1 cellular context compared by ENCODE assay signal in the genomic region with DNA sequence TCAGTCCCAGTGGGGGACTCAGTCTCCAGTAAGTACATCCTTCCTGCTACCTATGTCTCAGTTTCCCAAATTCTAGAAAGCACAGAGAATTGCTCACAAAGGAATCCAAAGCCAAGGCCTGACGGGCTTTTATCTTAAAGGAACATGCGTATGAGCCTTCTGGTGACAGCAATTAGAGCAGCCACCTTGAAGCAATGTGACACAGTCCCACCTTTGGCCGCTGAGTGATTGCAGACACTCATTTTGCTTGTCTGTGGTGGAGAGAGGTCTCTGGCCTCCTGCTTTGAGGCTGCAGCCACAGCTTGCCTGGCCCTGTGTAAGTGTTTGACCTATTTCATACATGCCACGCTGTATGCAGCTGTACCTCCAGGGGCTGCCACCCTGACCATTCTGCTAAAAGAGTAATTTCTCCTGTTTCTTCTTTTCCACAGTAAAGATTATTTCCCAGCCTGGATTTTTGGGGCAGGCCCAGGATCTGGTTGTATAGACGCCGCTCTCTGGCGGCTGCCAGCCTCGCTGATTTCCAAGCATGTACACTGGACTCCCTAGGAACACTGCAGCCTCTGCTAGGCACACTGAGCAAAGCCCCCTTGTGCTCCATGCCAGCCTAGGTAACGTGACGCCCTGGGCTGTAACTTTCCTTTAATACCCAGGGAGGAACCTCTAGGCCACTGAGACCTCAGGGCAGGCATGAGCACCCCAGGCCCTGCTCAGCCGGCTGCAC.
TF ChIP-seq lines count a peak whose summit lies in the region.

No MANE protein-coding gene starts in this region.

TF ChIP-seq in K562, 482 proteins besides CTCF, POLR2A, EP300 and RAD21:
- TF ChIP-seq NFE2 (IDR thresholded peaks at IDR 0.05; ENCODE audit: low read depth): no peak
- TF ChIP-seq SP1 (CRISPR knock-in tag; IDR thresholded peaks at IDR 0.05): 0 out of 2 replicates have a peak, but pooled peaks have one; percentile 18
- TF ChIP-seq STAT5A (IDR thresholded peaks at IDR 0.05; ENCODE audit: borderline replicate concordance, low read length): peak; percentile 32; the same call in 1 of the 2 replicates
- TF ChIP-seq KHSRP (IDR thresholded peaks at IDR 0.05): no peak
- TF ChIP-seq, protein P1, sequence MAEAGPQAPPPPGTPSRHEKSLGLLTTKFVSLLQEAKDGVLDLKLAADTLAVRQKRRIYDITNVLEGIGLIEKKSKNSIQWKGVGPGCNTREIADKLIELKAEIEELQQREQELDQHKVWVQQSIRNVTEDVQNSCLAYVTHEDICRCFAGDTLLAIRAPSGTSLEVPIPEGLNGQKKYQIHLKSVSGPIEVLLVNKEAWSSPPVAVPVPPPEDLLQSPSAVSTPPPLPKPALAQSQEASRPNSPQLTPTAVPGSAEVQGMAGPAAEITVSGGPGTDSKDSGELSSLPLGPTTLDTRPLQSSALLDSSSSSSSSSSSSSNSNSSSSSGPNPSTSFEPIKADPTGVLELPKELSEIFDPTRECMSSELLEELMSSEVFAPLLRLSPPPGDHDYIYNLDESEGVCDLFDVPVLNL (CRISPR knock-in tag; IDR thresholded peaks at IDR 0.05; ENCODE audit: low read depth): no peak
- no peak for TF ChIP-seq HIVEP1 (CRISPR knock-in tag; IDR thresholded peaks at IDR 0.05)
- TF ChIP-seq HEY1 (CRISPR knock-in tag; IDR thresholded peaks at IDR 0.05; ENCODE audit: borderline replicate concordance): no peak
- peak; percentile 38 for TF ChIP-seq ZFX (CRISPR knock-in tag; IDR thresholded peaks at IDR 0.05)
- TF ChIP-seq CBFA2T3 (IDR thresholded peaks at IDR 0.05): peak; percentile 86
- TF ChIP-seq, protein P2, sequence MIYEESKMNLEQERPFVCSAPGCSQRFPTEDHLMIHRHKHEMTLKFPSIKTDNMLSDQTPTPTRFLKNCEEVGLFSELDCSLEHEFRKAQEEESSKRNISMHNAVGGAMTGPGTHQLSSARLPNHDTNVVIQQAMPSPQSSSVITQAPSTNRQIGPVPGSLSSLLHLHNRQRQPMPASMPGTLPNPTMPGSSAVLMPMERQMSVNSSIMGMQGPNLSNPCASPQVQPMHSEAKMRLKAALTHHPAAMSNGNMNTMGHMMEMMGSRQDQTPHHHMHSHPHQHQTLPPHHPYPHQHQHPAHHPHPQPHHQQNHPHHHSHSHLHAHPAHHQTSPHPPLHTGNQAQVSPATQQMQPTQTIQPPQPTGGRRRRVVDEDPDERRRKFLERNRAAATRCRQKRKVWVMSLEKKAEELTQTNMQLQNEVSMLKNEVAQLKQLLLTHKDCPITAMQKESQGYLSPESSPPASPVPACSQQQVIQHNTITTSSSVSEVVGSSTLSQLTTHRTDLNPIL (CRISPR knock-in tag; IDR thresholded peaks at IDR 0.05): no peak
- TF ChIP-seq ZNF165 (CRISPR knock-in tag; IDR thresholded peaks at IDR 0.05; ENCODE audit: borderline replicate concordance): no peak
- TF ChIP-seq SMARCB1 (IDR thresholded peaks at IDR 0.05; ENCODE audit: insufficient read length, low read depth): no peak
- TF ChIP-seq POLR2G (IDR thresholded peaks at IDR 0.05; ENCODE audit: low read depth, low read length): peak; percentile 57; the same call in 1 of the 2 replicates
- no peak for TF ChIP-seq RBM17 (IDR thresholded peaks at IDR 0.05; ENCODE audit: borderline replicate concordance, low read depth, low read length)
- TF ChIP-seq CHCHD3 (CRISPR knock-in tag; IDR thresholded peaks at IDR 0.05): no peak
- peak; percentile 67 for TF ChIP-seq MEIS2 (IDR thresholded peaks at IDR 0.05; ENCODE audit: partially characterized antibody)
- TF ChIP-seq ZNF316 (IDR thresholded peaks at IDR 0.05): no peak
- TF ChIP-seq POLR2AphosphoS5 (IDR thresholded peaks at IDR 0.05; ENCODE audit: control insufficient read depth, insufficient read depth, low read depth, low read length): peak; percentile 79
- TF ChIP-seq SMAD4 (CRISPR knock-in tag; conservative IDR thresholded peaks at IDR 0.05): 0 out of 2 replicates have a peak, but pooled peaks have one; percentile 10
- TF ChIP-seq ZSCAN32 (CRISPR knock-in tag; IDR thresholded peaks at IDR 0.05): 0 out of 2 replicates have a peak, but pooled peaks have one; percentile 16
- no peak for TF ChIP-seq ZC3H8 (IDR thresholded peaks at IDR 0.05)
- TF ChIP-seq ZKSCAN8 (CRISPR knock-in tag; IDR thresholded peaks at IDR 0.05): 0 out of 2 replicates have a peak, but pooled peaks have one; percentile 19
- TF ChIP-seq CXXC5 (CRISPR knock-in tag; IDR thresholded peaks at IDR 0.05): 0 out of 2 replicates have a peak, but pooled peaks have one; percentile 4
- TF ChIP-seq, protein P3, sequence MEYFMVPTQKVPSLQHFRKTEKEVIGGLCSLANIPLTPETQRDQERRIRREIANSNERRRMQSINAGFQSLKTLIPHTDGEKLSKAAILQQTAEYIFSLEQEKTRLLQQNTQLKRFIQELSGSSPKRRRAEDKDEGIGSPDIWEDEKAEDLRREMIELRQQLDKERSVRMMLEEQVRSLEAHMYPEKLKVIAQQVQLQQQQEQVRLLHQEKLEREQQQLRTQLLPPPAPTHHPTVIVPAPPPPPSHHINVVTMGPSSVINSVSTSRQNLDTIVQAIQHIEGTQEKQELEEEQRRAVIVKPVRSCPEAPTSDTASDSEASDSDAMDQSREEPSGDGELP (CRISPR knock-in tag; IDR thresholded peaks at IDR 0.05; ENCODE audit: borderline replicate concordance): peak; percentile 13; the same call in 1 of the 2 replicates
- TF ChIP-seq MYNN (IDR thresholded peaks at IDR 0.05): peak; percentile 75; the same call in 1 of the 2 replicates
- no peak for TF ChIP-seq MYNN (CRISPR knock-in tag; IDR thresholded peaks at IDR 0.05)
- TF ChIP-seq, protein P4, sequence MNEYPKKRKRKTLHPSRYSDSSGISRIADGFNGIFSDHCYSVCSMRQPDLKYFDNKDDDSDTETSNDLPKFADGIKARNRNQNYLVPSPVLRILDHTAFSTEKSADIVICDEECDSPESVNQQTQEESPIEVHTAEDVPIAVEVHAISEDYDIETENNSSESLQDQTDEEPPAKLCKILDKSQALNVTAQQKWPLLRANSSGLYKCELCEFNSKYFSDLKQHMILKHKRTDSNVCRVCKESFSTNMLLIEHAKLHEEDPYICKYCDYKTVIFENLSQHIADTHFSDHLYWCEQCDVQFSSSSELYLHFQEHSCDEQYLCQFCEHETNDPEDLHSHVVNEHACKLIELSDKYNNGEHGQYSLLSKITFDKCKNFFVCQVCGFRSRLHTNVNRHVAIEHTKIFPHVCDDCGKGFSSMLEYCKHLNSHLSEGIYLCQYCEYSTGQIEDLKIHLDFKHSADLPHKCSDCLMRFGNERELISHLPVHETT (CRISPR knock-in tag; conservative IDR thresholded peaks at IDR 0.05 in 1 of 2, IDR thresholded peaks at IDR 0.05 in 1 of 2): no peak
- peak in 1 of 2 experiments; percentile 17; a peak in 2 of 4 replicates for TF ChIP-seq KDM1A (IDR thresholded peaks at IDR 0.05)
- no peak for TF ChIP-seq HNRNPUL1 (IDR thresholded peaks at IDR 0.05; ENCODE audit: low read length)
- TF ChIP-seq, protein P5, sequence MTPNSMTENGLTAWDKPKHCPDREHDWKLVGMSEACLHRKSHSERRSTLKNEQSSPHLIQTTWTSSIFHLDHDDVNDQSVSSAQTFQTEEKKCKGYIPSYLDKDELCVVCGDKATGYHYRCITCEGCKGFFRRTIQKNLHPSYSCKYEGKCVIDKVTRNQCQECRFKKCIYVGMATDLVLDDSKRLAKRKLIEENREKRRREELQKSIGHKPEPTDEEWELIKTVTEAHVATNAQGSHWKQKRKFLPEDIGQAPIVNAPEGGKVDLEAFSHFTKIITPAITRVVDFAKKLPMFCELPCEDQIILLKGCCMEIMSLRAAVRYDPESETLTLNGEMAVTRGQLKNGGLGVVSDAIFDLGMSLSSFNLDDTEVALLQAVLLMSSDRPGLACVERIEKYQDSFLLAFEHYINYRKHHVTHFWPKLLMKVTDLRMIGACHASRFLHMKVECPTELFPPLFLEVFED (CRISPR knock-in tag; conservative IDR thresholded peaks at IDR 0.05): no peak
- TF ChIP-seq, protein P6, sequence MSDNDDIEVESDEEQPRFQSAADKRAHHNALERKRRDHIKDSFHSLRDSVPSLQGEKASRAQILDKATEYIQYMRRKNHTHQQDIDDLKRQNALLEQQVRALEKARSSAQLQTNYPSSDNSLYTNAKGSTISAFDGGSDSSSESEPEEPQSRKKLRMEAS (CRISPR knock-in tag; IDR thresholded peaks at IDR 0.05): 0 out of 2 replicates have a peak, but pooled peaks have one; percentile 19
- TF ChIP-seq TEAD4 (IDR thresholded peaks at IDR 0.05; ENCODE audit: low read length): peak; percentile 45; the same call in 1 of the 2 replicates
- no peak for TF ChIP-seq TEAD4 (CRISPR knock-in tag; IDR thresholded peaks at IDR 0.05; ENCODE audit: borderline replicate concordance)
- TF ChIP-seq NCOA6 (IDR thresholded peaks at IDR 0.05): no peak
- TF ChIP-seq ZEB2 (IDR thresholded peaks at IDR 0.05): peak; percentile 26; the same call in 1 of the 2 replicates
- no peak for TF ChIP-seq PTTG1 (tag; IDR thresholded peaks at IDR 0.05; ENCODE audit: low read depth)
- 0 out of 2 replicates have a peak, but pooled peaks have one; percentile 16 for TF ChIP-seq MTA2 (IDR thresholded peaks at IDR 0.05; ENCODE audit: low read depth)
- TF ChIP-seq CBFA2T2 (conservative IDR thresholded peaks at IDR 0.05): peak; percentile 74
- peak in 1 of 2 experiments; percentile 23; a peak in 1 of 4 replicates for TF ChIP-seq TRIM24 (IDR thresholded peaks at IDR 0.05)
- TF ChIP-seq NCOR1 (IDR thresholded peaks at IDR 0.05): peak; percentile 44
- TF ChIP-seq TCF3 (CRISPR knock-in tag; IDR thresholded peaks at IDR 0.05): peak; percentile 83
- TF ChIP-seq ARID1B (IDR thresholded peaks at IDR 0.05): peak; percentile 49
- TF ChIP-seq IFI16 (CRISPR knock-in tag; IDR thresholded peaks at IDR 0.05): no peak
- peak; percentile 52; the same call in 1 of the 2 replicates for TF ChIP-seq GATA2 (CRISPR knock-in tag; IDR thresholded peaks at IDR 0.05)
- TF ChIP-seq RBFOX2 (IDR thresholded peaks at IDR 0.05; ENCODE audit: low read depth, low read length): peak; percentile 42; the same call in 1 of the 2 replicates
- no peak for TF ChIP-seq HSF4 (CRISPR knock-in tag; IDR thresholded peaks at IDR 0.05; ENCODE audit: borderline replicate concordance)
- TF ChIP-seq SRSF1 (IDR thresholded peaks at IDR 0.05; ENCODE audit: low read depth, low read length): no peak
- TF ChIP-seq KAT8 (IDR thresholded peaks at IDR 0.05; ENCODE audit: low read depth): no peak
- TF ChIP-seq CSDE1 (IDR thresholded peaks at IDR 0.05): no peak
- TF ChIP-seq, protein P7, sequence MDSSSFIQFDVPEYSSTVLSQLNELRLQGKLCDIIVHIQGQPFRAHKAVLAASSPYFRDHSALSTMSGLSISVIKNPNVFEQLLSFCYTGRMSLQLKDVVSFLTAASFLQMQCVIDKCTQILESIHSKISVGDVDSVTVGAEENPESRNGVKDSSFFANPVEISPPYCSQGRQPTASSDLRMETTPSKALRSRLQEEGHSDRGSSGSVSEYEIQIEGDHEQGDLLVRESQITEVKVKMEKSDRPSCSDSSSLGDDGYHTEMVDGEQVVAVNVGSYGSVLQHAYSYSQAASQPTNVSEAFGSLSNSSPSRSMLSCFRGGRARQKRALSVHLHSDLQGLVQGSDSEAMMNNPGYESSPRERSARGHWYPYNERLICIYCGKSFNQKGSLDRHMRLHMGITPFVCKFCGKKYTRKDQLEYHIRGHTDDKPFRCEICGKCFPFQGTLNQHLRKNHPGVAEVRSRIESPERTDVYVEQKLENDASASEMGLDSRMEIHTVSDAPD (CRISPR knock-in tag; IDR thresholded peaks at IDR 0.05): no peak
- TF ChIP-seq TAL1 (IDR thresholded peaks at IDR 0.05): peak; percentile 54
- no peak for TF ChIP-seq HNRNPL (IDR thresholded peaks at IDR 0.05; ENCODE audit: low read depth, low read length)
